13 cellular contexts compared by ENCODE assay signal in the genomic region with DNA sequence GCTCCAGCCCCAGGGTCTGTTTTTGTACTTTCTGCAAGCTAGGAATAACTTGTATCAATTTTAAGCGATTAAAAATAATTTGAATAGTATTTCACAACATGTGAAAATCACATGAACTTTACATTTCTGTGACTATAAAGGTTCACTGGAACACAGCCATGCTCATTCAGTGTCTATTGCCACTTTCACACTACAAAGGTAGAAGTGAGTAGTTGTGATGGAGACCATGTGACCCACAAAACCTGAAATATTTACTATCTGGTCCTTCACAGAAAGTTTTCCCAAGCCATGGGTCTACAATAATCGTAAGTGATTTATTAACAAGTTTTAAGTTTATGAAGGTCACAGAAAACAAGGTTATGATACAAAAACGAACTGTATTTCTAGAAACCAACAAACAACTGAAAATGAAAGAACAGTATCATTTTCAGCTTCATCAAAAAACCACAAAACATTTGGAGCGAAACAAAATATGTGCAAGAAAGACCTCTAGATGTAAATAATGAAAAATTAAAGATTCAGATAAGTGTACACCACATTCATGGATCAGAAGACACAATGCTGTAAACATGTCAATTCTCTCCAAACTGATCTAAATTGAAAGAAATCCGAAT.
DNase-seq lines count a peak whose midpoint lies in the region; ATAC-seq and FAIRE-seq lines count a peak whose summit lies in the region.
"Had no signal": no experiment of that assay in that cellular context is flagged by ENCODE, and none has a peak within 500 bp of the region (broad histone marks: within the 10 kb centered on the region; RNA-seq: fewer than 3 reads in every experiment).

No MANE protein-coding gene starts in this region.

- no peaks in the 10 kb centered on the region for H3K9me3 Mint-ChIP-seq in T-helper 2 cell treated with Interferon-gamma antibody and Interleukin-4, amounts not matched to agents 5 μg/mL and 100 μg/mL, for 36 hours
- H3K9me3 Mint-ChIP-seq: activated naive CD4-positive, alpha-beta T cell treated with anti-CD3 and anti-CD28 coated beads, Interleukin-2, amount 50 U/mL, for 72 hours; stimulated activated naive CD8-positive, alpha-beta T cell treated with anti-CD3 and anti-CD28 coated beads, Interleukin-15, Interleukin-2, amounts not matched to agents 100 ng/mL and 50 ng/mL, for 24 hours had no signal

- H3K36me3 Mint-ChIP-seq in T-helper 2 cell treated with Interferon-gamma antibody and Interleukin-4, amounts not matched to agents 5 μg/mL and 100 μg/mL, for 36 hours (ENCODE audit: low read depth): peaks cover 48% of the 10 kb centered on the region

- peak overlapping the region; percentile 7 for H3K4me3 Mint-ChIP-seq in T-helper 2 cell treated with Interferon-gamma antibody and Interleukin-4, amounts not matched to agents 5 μg/mL and 100 μg/mL, for 36 hours
- H3K4me3 Mint-ChIP-seq: stimulated activated naive CD8-positive, alpha-beta T cell treated with anti-CD3 and anti-CD28 coated beads, Interleukin-15, Interleukin-2, amounts not matched to agents 100 ng/mL and 50 ng/mL, for 24 hours had no signal

- no peak overlapping the region for H3K27ac Mint-ChIP-seq in T-helper 2 cell treated with Interferon-gamma antibody and Interleukin-4, amounts not matched to agents 5 μg/mL and 100 μg/mL, for 36 hours
- H3K27ac Mint-ChIP-seq: stimulated activated naive CD8-positive, alpha-beta T cell treated with anti-CD3 and anti-CD28 coated beads, Interleukin-15, Interleukin-2, amounts not matched to agents 100 ng/mL and 50 ng/mL, for 24 hours had no signal

- no peaks in the 10 kb centered on the region for H3K27me3 Mint-ChIP-seq in T-helper 2 cell treated with Interferon-gamma antibody and Interleukin-4, amounts not matched to agents 5 μg/mL and 100 μg/mL, for 36 hours (ENCODE audit: low read depth)
- H3K27me3 Mint-ChIP-seq: stimulated activated naive CD8-positive, alpha-beta T cell treated with anti-CD3 and anti-CD28 coated beads, Interleukin-15, Interleukin-2, amounts not matched to agents 100 ng/mL and 50 ng/mL, for 24 hours had no signal

- peak; percentile 46 for ATAC-seq in GM19467 (IDR thresholded peaks at IDR 0.05; ENCODE audit: unreplicated experiment)
- ATAC-seq in HG02973 (IDR thresholded peaks at IDR 0.05; ENCODE audit: unreplicated experiment): peak; percentile 45
- ATAC-seq: activated naive CD4-positive, alpha-beta T cell treated with anti-CD3 and anti-CD28 coated beads, Interleukin-2, amount 50 U/mL, for 72 hours; mucosa of descending colon had no signal

- peak; percentile 80 for FAIRE-seq in GM18507 (lab: Jason Lieb, UNC)

- peaks cover 22% of the 10 kb centered on the region for H3K4me1 Mint-ChIP-seq in T-helper 2 cell treated with Interferon-gamma antibody and Interleukin-4, amounts not matched to agents 5 μg/mL and 100 μg/mL, for 36 hours (ENCODE audit: low read depth)

- no peak for DNase-seq in GM18507 (ENCODE audit: extremely low spot score, insufficient read length, low read depth)
- DNase-seq in T-helper 2 cell treated with Interferon-gamma antibody and Interleukin-4, amounts not matched to agents 5 μg/mL and 100 μg/mL, for 36 hours (ENCODE audit: low spot score): no peak
- DNase-seq in foreskin melanocyte: no peak
- DNase-seq in NCI-H1105 (lab: John Stamatoyannopoulos, UW): no peak
- DNase-seq in NCI-H2029 (lab: John Stamatoyannopoulos, UW): no peak
- DNase-seq in NCI-H526 (lab: John Stamatoyannopoulos, UW): no peak
- DNase-seq: mucosa of descending colon; stimulated activated CD4-positive, alpha-beta T cell treated with anti-CD3 and anti-CD28 coated beads, Interleukin-4, amount 100 ng/mL, for 24 hours; T-helper 9 cell had no signal
